ENCODE assay signal across 28 cellular contexts in genomic region chr6:81638366-81638765, GRCh38.
"Had no signal": no experiment of that assay in that cellular context is flagged by ENCODE, and none has a peak within 500 bp of the region (broad histone marks: within the 10 kb centered on the region; RNA-seq: fewer than 3 reads in every experiment).

No MANE protein-coding gene starts in this region.

- H3K27me3 ChIP-seq: MG63 had no signal

- H3K36me3 ChIP-seq: MG63 had no signal

- DNase-seq: activated CD4-positive, alpha-beta memory T cell treated with anti-CD3 and anti-CD28 coated beads for 36 hours; activated CD4-positive, alpha-beta T cell treated with anti-CD3 and anti-CD28 coated beads for 36 hours; activated CD4-positive, alpha-beta T cell treated with anti-CD3 and anti-CD28 coated beads, Interleukin-2, amount 50 U/mL, for 1 hour; activated CD8-positive, alpha-beta memory T cell treated with anti-CD3 and anti-CD28 coated beads, Interleukin-2, amount 50 U/mL, for 4 hours; activated naive CD4-positive, alpha-beta T cell treated with anti-CD3 and anti-CD28 coated beads, Interleukin-2, amount 10 ng/mL, durations not matched to agents 7 days and 5 days; activated naive CD8-positive, alpha-beta T cell treated with anti-CD3 and anti-CD28 coated beads, Interleukin-2, amount 50 U/mL, for 24 hours; activated T-cell treated with anti-CD3 and anti-CD28 coated beads for 4 hours; activated T-cell treated with anti-CD3 and anti-CD28 coated beads, Interleukin-2, amount 50 U/mL, for 4 hours; anterior cingulate cortex; central memory CD4-positive, alpha-beta T cell; Kasumi-1; MG63; NCI-H1048; NCI-H1105 treated with DMSO at 0.1 percent for 48 hours; NCI-H1436; NCI-H1694; NCI-H1930; NCI-H2081 treated with DMSO at 0.1 percent for 48 hours; NCI-H226; NCI-H446 treated with DMSO at 0.1 percent for 48 hours; NCI-H524; NK-92 treated with Interleukin-12 subunit alpha and Interleukin-12 subunit beta, amount 100 ng/mL, for 24 hours; Right ventricle myocardium superior; T1000 had no signal

- H3K4me3 ChIP-seq: MG63 had no signal

- ATAC-seq: activated CD4-positive, alpha-beta T cell treated with anti-CD3 and anti-CD28 coated beads for 36 hours; activated CD4-positive, CD25-positive, alpha-beta regulatory T cell treated with anti-CD3 and anti-CD28 coated beads, Interleukin-2, amount 50 U/mL, for 24 hours; activated naive CD8-positive, alpha-beta T cell treated with anti-CD3 and anti-CD28 coated beads, Interleukin-2, amount 50 U/mL, for 24 hours; activated T-cell treated with anti-CD3 and anti-CD28 coated beads, Interleukin-2, amount 50 U/mL, for 4 hours; WTC11 had no signal

- FAIRE-seq: bronchial epithelial cell, TTC549 had no signal
